In genomic region chrX:56309881-56310280, GRCh38 we compare ENCODE assay signal across 27 cellular contexts.
"Had no signal": no experiment of that assay in that cellular context is flagged by ENCODE, and none has a peak within 500 bp of the region (broad histone marks: within the 10 kb centered on the region; RNA-seq: fewer than 3 reads in every experiment).

No MANE protein-coding gene starts in this region.

- H3K4me3 ChIP-seq: left ventricle myocardium inferior, lung, neural progenitor cell, ovary, right atrium auricular region, right lobe of liver, stomach, testis, thyroid gland, transverse colon, upper lobe of left lung, vagina had no signal

- H3K27ac ChIP-seq: left ventricle myocardium inferior, neural progenitor cell, neutrophil, ovary, right atrium auricular region, right lobe of liver, stomach, testis, thyroid gland, transverse colon, upper lobe of left lung, vagina had no signal

- H3K4me1 Mint-ChIP-seq: mesothelial cell of epicardium, naive B cell, natural killer cell, nephron progenitor cell, neural progenitor cell had no signal

- H3K36me3 ChIP-seq: left ventricle myocardium inferior, neural progenitor cell, neutrophil, ovary, right atrium auricular region, right lobe of liver, stomach, thyroid gland, transverse colon, upper lobe of left lung, vagina had no signal

- H3K4me3 Mint-ChIP-seq: mesothelial cell of epicardium; naive B cell; natural killer cell; nephron progenitor cell; neural progenitor cell; stimulated activated naive B cell treated with anti-CD40 and anti-IgM and Interleukin-4, amounts not matched to agents 10 μg/mL and 1 μg/mL and 100 μg/mL, for 72 hours had no signal

- H3K9me3 ChIP-seq: left ventricle myocardium inferior, neutrophil, ovary, right lobe of liver, testis, thyroid gland, transverse colon, vagina had no signal

- ATAC-seq: natural killer cell; right lobe of liver; stimulated activated naive B cell treated with anti-CD40 and anti-IgM and Interleukin-4, amounts not matched to agents 10 μg/mL and 1 μg/mL and 100 μg/mL, for 72 hours; stimulated activated naive CD8-positive, alpha-beta T cell treated with anti-CD3 and anti-CD28 coated beads, Interleukin-15, Interleukin-2, amounts not matched to agents 100 U/mL and 50 U/mL, for 24 hours had no signal

- H3K4me1 ChIP-seq: left ventricle myocardium inferior, neural progenitor cell, right atrium auricular region, right lobe of liver, stomach, testis, thyroid gland, transverse colon, upper lobe of left lung, vagina had no signal

- H2AFZ ChIP-seq: neural progenitor cell had no signal

- H3K27me3 ChIP-seq: neural progenitor cell, neutrophil, ovary, right atrium auricular region, right lobe of liver, testis, thyroid gland, transverse colon, upper lobe of left lung, vagina had no signal

- H3K9ac ChIP-seq: neural progenitor cell had no signal

- H3K4me2 ChIP-seq: neural progenitor cell had no signal

- DNase-seq: islet precursor cell; left ventricle myocardium inferior; mesendoderm; naive B cell; natural killer cell; nephron progenitor cell; occipital lobe; ovary; right lobe of liver; stimulated activated CD4-positive, alpha-beta T cell treated with anti-CD3 and anti-CD28 coated beads, Interleukin-12 subunit alpha, Interleukin-12 subunit beta, amount 100 ng/mL, for 4 hours; stimulated activated CD4-positive, alpha-beta T cell treated with anti-CD3 and anti-CD28 coated beads, Interleukin-15, amount 100 ng/mL, for 24 hours; stimulated activated CD4-positive, alpha-beta T cell treated with anti-CD3 and anti-CD28 coated beads, Interleukin-2, amount 100 ng/mL, for 24 hours; stimulated activated CD4-positive, alpha-beta T cell treated with anti-CD3 and anti-CD28 coated beads, Interleukin-4, amount 100 ng/mL, for 1 hour; stimulated activated naive B cell treated with anti-CD40 and anti-IgM and Interleukin-4, amounts not matched to agents 10 μg/mL and 1 μg/mL and 100 μg/mL, for 72 hours; stimulated activated naive CD8-positive, alpha-beta T cell treated with anti-CD3 and anti-CD28 coated beads, Interleukin-15, Interleukin-2, amounts not matched to agents 100 U/mL and 50 U/mL, for 24 hours; stomach; testis; thyroid gland; transverse colon; upper lobe of left lung had no signal

- H3K36me3 Mint-ChIP-seq: natural killer cell, neural progenitor cell had no signal

- H3K27me3 Mint-ChIP-seq: naive B cell, progenitor cell of endocrine pancreas had no signal
